ENCODE assay signal across 8 cellular contexts in the genomic region with DNA sequence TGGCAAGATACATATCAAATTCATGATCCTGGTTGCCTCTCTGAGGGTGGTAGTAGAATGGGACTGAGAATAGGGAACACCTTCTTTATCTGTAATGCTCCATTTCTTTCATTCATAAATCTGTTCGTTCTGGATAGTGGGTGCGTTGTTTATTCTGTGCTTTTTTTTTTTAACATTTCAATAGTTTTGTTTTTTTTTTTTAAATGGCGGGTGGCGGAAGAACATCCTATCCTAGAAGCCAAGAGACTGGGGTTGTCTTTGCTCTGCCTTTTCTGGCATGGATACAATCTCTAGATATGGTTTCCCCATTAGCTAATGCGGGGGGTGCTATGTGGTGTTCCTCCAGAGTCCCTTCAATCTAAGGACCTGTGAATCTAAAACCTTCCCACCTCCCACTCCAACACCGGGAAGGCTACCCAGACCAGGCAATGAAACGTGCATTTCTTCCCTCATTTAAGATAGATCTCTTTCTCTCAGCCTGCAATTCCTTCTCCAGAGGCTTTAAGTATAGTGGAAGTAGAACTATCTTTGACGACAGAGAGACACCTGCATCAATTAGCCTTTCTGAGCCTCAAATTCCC. TPM values are rescaled to one million over a fixed set of nuclear protein-coding genes. Genes with fewer than 3 reads are reported as not detected.
A peak's percentile ranks its signal among the peaks of the same experiment; 100 is the strongest.
DNase-seq lines count a peak whose midpoint lies in the region; ATAC-seq and TF ChIP-seq lines count a peak whose summit lies in the region.

No MANE protein-coding gene starts in this region.

- intact Hi-C loops in psoas muscle (cut with DNase I): no loop called here

- no peaks in the 10 kb centered on the region for H3K27me3 Mint-ChIP-seq in activated CD8-positive, alpha-beta memory T cell treated with anti-CD3 and anti-CD28 coated beads, Interleukin-2, amount 10 ng/mL, durations not matched to agents 7 days and 5 days

- peak overlapping the region; percentile 100 for H3K27ac Mint-ChIP-seq in activated CD8-positive, alpha-beta memory T cell treated with anti-CD3 and anti-CD28 coated beads, Interleukin-2, amount 10 ng/mL, durations not matched to agents 7 days and 5 days

- H3K4me1 ChIP-seq in Peyer's patch: peaks cover 0 to 20% (median 1%) of the 10 kb centered on the region in 4 donors
- peaks cover 16% of the 10 kb centered on the region for H3K4me1 ChIP-seq in psoas muscle

- CTCF ChIA-PET in activated CD8-positive, alpha-beta memory T cell treated with anti-CD3 and anti-CD28 coated beads, Interleukin-2, amount 10 ng/mL, durations not matched to agents 7 days and 5 days (lab: Charles Lee): interaction anchor here (0.7 to 2.4 kb wide), 4 partner anchors 80 to 184 kb away, joined by 3 to 9 read pairs (median 4); no protein-coding TSS in a partner anchor

- no peak for TF ChIP-seq POLR2A in Peyer's patch (IDR thresholded peaks at IDR 0.05)

- WGBS in psoas muscle, 3 donors: 15 to 18% (median 18%) methylated on average over 8 of the region's 8 CpGs

- no peak for TF ChIP-seq CTCF in Peyer's patch (IDR thresholded peaks at IDR 0.05)
- no peak for TF ChIP-seq CTCF in epithelial cell of proximal tubule (conservative IDR thresholded peaks at IDR 0.05; ENCODE audit: low read depth, low read length)
- no peak for TF ChIP-seq CTCF in psoas muscle (IDR thresholded peaks at IDR 0.05)

- H3K9me3 ChIP-seq in Peyer's patch (no peaks in the 10 kb centered on the region), psoas muscle (no peaks in the 10 kb centered on the region)

- H3K4me1 Mint-ChIP-seq in activated CD8-positive, alpha-beta memory T cell treated with anti-CD3 and anti-CD28 coated beads, Interleukin-2, amount 10 ng/mL, durations not matched to agents 7 days and 5 days: peaks cover 25% of the 10 kb centered on the region

- H3K27ac ChIP-seq in Peyer's patch (peak overlapping the region; percentile 92 to 98 (median 96)), psoas muscle (peak overlapping the region; percentile 92)

- H3K27me3 ChIP-seq in Peyer's patch: no peaks in the 10 kb centered on the region
- H3K27me3 ChIP-seq in psoas muscle (ENCODE audit: insufficient read depth in 3 of 3, low read length in 2 of 3): no peaks in the 10 kb centered on the region

- H3K9me3 Mint-ChIP-seq in activated CD8-positive, alpha-beta memory T cell treated with anti-CD3 and anti-CD28 coated beads, Interleukin-2, amount 10 ng/mL, durations not matched to agents 7 days and 5 days (ENCODE audit: low read depth): no peaks in the 10 kb centered on the region

- no peak for DNase-seq in activated CD8-positive, alpha-beta memory T cell treated with anti-CD3 and anti-CD28 coated beads, Interleukin-2, amount 10 ng/mL, durations not matched to agents 7 days and 5 days
- no peak for DNase-seq in activated CD8-positive, alpha-beta memory T cell treated with anti-CD3 and anti-CD28 coated beads, Interleukin-2, amount 50 U/mL, for 4 hours
- DNase-seq in Peyer's patch (no peak), epithelial cell of proximal tubule (ENCODE audit: low read depth) (no peak), psoas muscle (no peak), NCI-H1694 treated with DMSO at 0.1 percent for 48 hours (lab: John Stamatoyannopoulos, UW) (no peak), globus pallidus (ENCODE audit: low spot score) (no peak), occipital lobe (lab: John Stamatoyannopoulos, UW) (no peak)

- no peak for ATAC-seq in activated CD8-positive, alpha-beta memory T cell treated with anti-CD3 and anti-CD28 coated beads, Interleukin-2, amount 10 ng/mL, durations not matched to agents 7 days and 5 days
- ATAC-seq in psoas muscle: no peak

- peak overlapping the region; percentile 51 to 91 (median 69) for H3K4me3 ChIP-seq in Peyer's patch
- H3K4me3 ChIP-seq in epithelial cell of proximal tubule (ENCODE audit: low read depth, low read length): peak overlapping the region; percentile 92
- peak overlapping the region; percentile 87 for H3K4me3 ChIP-seq in psoas muscle

- peaks cover 0 to 18% (median 0%) of the 10 kb centered on the region in 3 donors for H3K36me3 ChIP-seq in Peyer's patch
- H3K36me3 ChIP-seq in psoas muscle (ENCODE audit: insufficient read depth in 1 of 2, low read depth in 1 of 2): peaks cover 0 to 23% of the 10 kb centered on the region in 2 donors

- H3K4me3 Mint-ChIP-seq in activated CD8-positive, alpha-beta memory T cell treated with anti-CD3 and anti-CD28 coated beads, Interleukin-2, amount 10 ng/mL, durations not matched to agents 7 days and 5 days: peak overlapping the region; percentile 89

- H3K36me3 Mint-ChIP-seq in activated CD8-positive, alpha-beta memory T cell treated with anti-CD3 and anti-CD28 coated beads, Interleukin-2, amount 10 ng/mL, durations not matched to agents 7 days and 5 days: no peaks in the 10 kb centered on the region

RNA-seq across cellular contexts. Expression of a gene that starts 0.9 kb away (rescaled TPM):
- total RNA-seq in activated CD8-positive, alpha-beta memory T cell treated with anti-CD3 and anti-CD28 coated beads, Interleukin-2, amount 10 ng/mL, durations not matched to agents 7 days and 5 days: 10 to 100 TPM; 17.4 to 22.8 TPM
- total RNA-seq in Peyer's patch (10 to 100 TPM; 20.5 to 33.3 (median 24.3) TPM), epithelial cell of proximal tubule (8.9 and 10.8 TPM in 2 replicates), psoas muscle (1 to 10 TPM; 4.7 to 6.7 (median 5.3) TPM), occipital lobe (10.3 TPM)
- 1 to 10 TPM; 5.1 to 5.7 (median 5.6) TPM for polyA plus RNA-seq in psoas muscle

RNA-seq across cellular contexts. Expression of a gene that starts 23.2 kb away (rescaled TPM):
- not detected for total RNA-seq in activated CD8-positive, alpha-beta memory T cell treated with anti-CD3 and anti-CD28 coated beads, Interleukin-2, amount 10 ng/mL, durations not matched to agents 7 days and 5 days
- under 1 TPM in 1 of 4 donors, not detected in 3; 0.27 TPM for total RNA-seq in Peyer's patch
- not detected in 2 replicates for total RNA-seq in epithelial cell of proximal tubule
- not detected for total RNA-seq in psoas muscle
- polyA plus RNA-seq in psoas muscle: under 1 TPM in 1 of 3 donors, not detected in 2; under 0.01 TPM
- 0.31 TPM for total RNA-seq in occipital lobe
